In genomic region chr9:93416530-93417235, GRCh38 we compare ENCODE assay signal across 23 cellular contexts.
"Had no signal": no experiment of that assay in that cellular context is flagged by ENCODE, and none has a peak within 500 bp of the region (broad histone marks: within the 10 kb centered on the region; RNA-seq: fewer than 3 reads in every experiment).

No MANE protein-coding gene starts in this region.

- ATAC-seq: effector memory CD8-positive, alpha-beta T cell; esophagus mucosa; foreskin keratinocyte; gastrocnemius medialis; gastroesophageal sphincter; heart left ventricle; heart right ventricle had no signal

- H3K4me3 ChIP-seq: colonic mucosa, coronary artery, dorsolateral prefrontal cortex, esophagus muscularis mucosa, esophagus squamous epithelium, gastrocnemius medialis, gastroesophageal sphincter, heart left ventricle, heart right ventricle had no signal

- H3K27me3 ChIP-seq: colonic mucosa, dorsolateral prefrontal cortex, esophagus muscularis mucosa, gastrocnemius medialis, gastroesophageal sphincter, heart left ventricle had no signal

- H3K36me3 ChIP-seq: colonic mucosa, esophagus muscularis mucosa, esophagus squamous epithelium, gastrocnemius medialis, gastroesophageal sphincter, heart left ventricle, heart right ventricle had no signal

- H3K9me3 ChIP-seq: colonic mucosa, gastrocnemius medialis had no signal

- DNase-seq: colonic mucosa; cortex of kidney; dermis blood vessel endothelial cell; dorsolateral prefrontal cortex; effector CD4-positive, alpha-beta T cell; effector CD8-positive, alpha-beta T cell; effector memory CD4-positive, alpha-beta T cell; effector memory CD8-positive, alpha-beta T cell; endodermal cell; erythroblast; esophagus squamous epithelium; foreskin fibroblast; foreskin keratinocyte; gastrocnemius medialis; glutamatergic neuron; head of caudate nucleus; heart left ventricle; heart right ventricle had no signal

- H3K4me1 ChIP-seq: colonic mucosa, esophagus muscularis mucosa, esophagus squamous epithelium, foreskin keratinocyte, gastrocnemius medialis, gastroesophageal sphincter, heart left ventricle, heart right ventricle had no signal

- H3K27ac ChIP-seq: colonic mucosa, coronary artery, dorsolateral prefrontal cortex, epithelial cell of prostate, esophagus muscularis mucosa, esophagus squamous epithelium, foreskin keratinocyte, gastrocnemius medialis, gastroesophageal sphincter, heart left ventricle, heart right ventricle had no signal
